ENCODE assay signal across 8 cellular contexts in genomic region chr1:77889240-77889637, GRCh38. TPM values are rescaled to one million over a fixed set of nuclear protein-coding genes. Genes with fewer than 3 reads are reported as not detected.
DNase-seq lines count a peak whose midpoint lies in the region; ATAC-seq, FAIRE-seq and TF ChIP-seq lines count a peak whose summit lies in the region.

No MANE protein-coding gene starts in this region.

- in situ Hi-C loops in G401 (cut with HindIII; ENCODE audit: low sequenced_read_pairs): no loop called here

- no peak overlapping the region for H3K27ac Mint-ChIP-seq in activated T-helper 2 cell treated with anti-CD3 and anti-CD28 coated beads, Interferon-gamma antibody, Interleukin-2, Interleukin-4, amounts not matched to agents 10 μg/mL and 5 μg/mL and 100 μg/mL, durations not matched to agents 14 hours and 24 hours and 36 hours

- DNase-seq in AG10803 (ENCODE audit: low read depth): peak; percentile 60
- DNase-seq in H54 (ENCODE audit: insufficient read length, low spot score): no peak
- no peak for DNase-seq in activated T-helper 2 cell treated with anti-CD3 and anti-CD28 coated beads, Interferon-gamma antibody, Interleukin-2, Interleukin-4, amounts not matched to agents 10 μg/mL and 5 μg/mL and 100 μg/mL, durations not matched to agents 14 hours and 24 hours and 36 hours (ENCODE audit: low spot score)
- DNase-seq in left ventricle myocardium superior: no peak
- peak; percentile 59 for DNase-seq in renal cortical epithelial cell (ENCODE audit: low read depth)
- no peak for DNase-seq in G401 (ENCODE audit: low spot score)
- no peak for DNase-seq in NCI-H524 treated with DMSO at 0.1 percent for 48 hours (lab: John Stamatoyannopoulos, UW)
- DNase-seq in stimulated activated CD4-positive, alpha-beta T cell treated with anti-CD3 and anti-CD28 coated beads, Interleukin-2, amount 100 ng/mL, for 48 hours: no peak

- peak overlapping the region; percentile 92 for H3K4me3 ChIP-seq in AG10803 (ENCODE audit: low read length)

- H3K4me3 Mint-ChIP-seq in activated T-helper 2 cell treated with anti-CD3 and anti-CD28 coated beads, Interferon-gamma antibody, Interleukin-2, Interleukin-4, amounts not matched to agents 10 μg/mL and 5 μg/mL and 100 μg/mL, durations not matched to agents 14 hours and 24 hours and 36 hours (ENCODE audit: low read depth): peak overlapping the region; percentile 44

- no peak for TF ChIP-seq CTCF in AG10803 (conservative IDR thresholded peaks at IDR 0.05; ENCODE audit: low read length)

- peaks cover 4% of the 10 kb centered on the region for H3K4me1 Mint-ChIP-seq in activated T-helper 2 cell treated with anti-CD3 and anti-CD28 coated beads, Interferon-gamma antibody, Interleukin-2, Interleukin-4, amounts not matched to agents 10 μg/mL and 5 μg/mL and 100 μg/mL, durations not matched to agents 14 hours and 24 hours and 36 hours (ENCODE audit: low read depth)

- H3K27me3 Mint-ChIP-seq in activated T-helper 2 cell treated with anti-CD3 and anti-CD28 coated beads, Interferon-gamma antibody, Interleukin-2, Interleukin-4, amounts not matched to agents 10 μg/mL and 5 μg/mL and 100 μg/mL, durations not matched to agents 14 hours and 24 hours and 36 hours (ENCODE audit: low read depth): peaks cover 26% of the 10 kb centered on the region

- H3K9me3 Mint-ChIP-seq in activated T-helper 2 cell treated with anti-CD3 and anti-CD28 coated beads, Interferon-gamma antibody, Interleukin-2, Interleukin-4, amounts not matched to agents 10 μg/mL and 5 μg/mL and 100 μg/mL, durations not matched to agents 14 hours and 24 hours and 36 hours: no peaks in the 10 kb centered on the region

- no peak for TF ChIP-seq POLR2A in H54 (IDR thresholded peaks at IDR 0.05; ENCODE audit: low read depth, low read length)

- H3K36me3 Mint-ChIP-seq in activated T-helper 2 cell treated with anti-CD3 and anti-CD28 coated beads, Interferon-gamma antibody, Interleukin-2, Interleukin-4, amounts not matched to agents 10 μg/mL and 5 μg/mL and 100 μg/mL, durations not matched to agents 14 hours and 24 hours and 36 hours (ENCODE audit: low read depth): no peaks in the 10 kb centered on the region

- peak; percentile 3 for ATAC-seq in left ventricle myocardium superior

- FAIRE-seq in H54 (lab: Jason Lieb, UNC): peak; percentile 60

- intact Hi-C loops in activated T-helper 2 cell treated with anti-CD3 and anti-CD28 coated beads, Interferon-gamma antibody, Interleukin-2, Interleukin-4, amounts not matched to agents 10 μg/mL and 5 μg/mL and 100 μg/mL, durations not matched to agents 14 hours and 24 hours and 36 hours (cut with micrococcal nuclease): no loop called here
- intact Hi-C loops in left ventricle myocardium superior (cut with micrococcal nuclease): loop anchor here (5.0 kb wide), 1 partner anchor 57 kb away; no protein-coding TSS in a partner anchor

RNA-seq across cellular contexts. Expression of gene NEXN, which starts 0.8 kb away (rescaled TPM):
- total RNA-seq in activated T-helper 2 cell treated with anti-CD3 and anti-CD28 coated beads, Interferon-gamma antibody, Interleukin-2, Interleukin-4, amounts not matched to agents 10 μg/mL and 5 μg/mL and 100 μg/mL, durations not matched to agents 14 hours and 24 hours and 36 hours: 0.59 and 0.60 TPM in 2 replicates
- total RNA-seq in left ventricle myocardium superior (365 TPM), renal cortical epithelial cell (6.4 and 22.4 TPM in 2 replicates)
- total RNA-seq in G401 (2014; rRNA removed; shearing (Covaris generic)): 2.5 and 3.3 TPM in 2 replicates

Comparison
In these comparisons a context has a peak if more than half of its experiments do, and no peak if none do; other contexts are left out.
1. DNase-seq: peak in AG10803 (single experiment) and renal cortical epithelial cell (single experiment); none in H54 (single experiment), activated T-helper 2 cell treated with anti-CD3 and anti-CD28 coated beads, Interferon-gamma antibody, Interleukin-2, Interleukin-4, amounts not matched to agents 10 μg/mL and 5 μg/mL and 100 μg/mL, durations not matched to agents 14 hours and 24 hours and 36 hours (single experiment), left ventricle myocardium superior (single experiment), G401 (single experiment), NCI-H524 treated with DMSO at 0.1 percent for 48 hours (single experiment) and stimulated activated CD4-positive, alpha-beta T cell treated with anti-CD3 and anti-CD28 coated beads, Interleukin-2, amount 100 ng/mL, for 48 hours (0 of 2).
2. RNA of gene NEXN, which starts 0.8 kb away (total RNA-seq): 365 TPM in left ventricle myocardium superior (single experiment); 6.4 to 22.4 TPM in renal cortical epithelial cell, 2.5 to 3.3 TPM in G401 and 0.59 to 0.60 TPM in activated T-helper 2 cell treated with anti-CD3 and anti-CD28 coated beads, Interferon-gamma antibody, Interleukin-2, Interleukin-4, amounts not matched to agents 10 μg/mL and 5 μg/mL and 100 μg/mL, durations not matched to agents 14 hours and 24 hours and 36 hours; every median in the first group is over 10 times any median in the second.